ENCODE assay signal across 12 cellular contexts in genomic region chr2:134336352-134336751, GRCh38.
DNase-seq lines count a peak whose midpoint lies in the region; ATAC-seq lines count a peak whose summit lies in the region.
"Had no signal": no experiment of that assay in that cellular context is flagged by ENCODE, and none has a peak within 500 bp of the region (broad histone marks: within the 10 kb centered on the region; RNA-seq: fewer than 3 reads in every experiment).

No MANE protein-coding gene starts in this region.

- H3K27ac ChIP-seq in mesendoderm (ENCODE audit: low read depth, low read length), result no peak overlapping the region
- H3K27ac ChIP-seq: neutrophil had no signal

- H3K4me1 Mint-ChIP-seq in stimulated activated naive CD8-positive, alpha-beta T cell treated with anti-CD3 and anti-CD28 coated beads, Interleukin-15, amount 100 ng/mL, for 72 hours, result no peaks in the 10 kb centered on the region

- H3K9me3 Mint-ChIP-seq in stimulated activated naive CD8-positive, alpha-beta T cell treated with anti-CD3 and anti-CD28 coated beads, Interleukin-15, amount 100 ng/mL, for 72 hours, result peaks cover 4 to 5% of the 10 kb centered on the region in 2 donors
- H3K9me3 Mint-ChIP-seq: activated T-cell treated with anti-CD3 and anti-CD28 coated beads, Interleukin-2, amount 50 U/mL, for 4 hours had no signal

- no peak overlapping the region for H4K5ac ChIP-seq in mesendoderm (ENCODE audit: low read length)

- H3K79me2 ChIP-seq in mesendoderm (ENCODE audit: control insufficient read depth, insufficient read depth, low read length), result no peaks in the 10 kb centered on the region

- H3K4me3 ChIP-seq in mesendoderm (ENCODE audit: low read length), result no peak overlapping the region

- no CpG with 5 or more reads among the region's 4 CpGs for WGBS in mesendoderm (ENCODE audit: extremely low coverage, insufficient coverage, low lambda C conversion rate)

- H4K8ac ChIP-seq in mesendoderm (ENCODE audit: low read depth, low read length), result no peak overlapping the region

- no peak overlapping the region for H3K4ac ChIP-seq in mesendoderm (ENCODE audit: low read depth, low read length)

- no peak overlapping the region for H3K4me3 Mint-ChIP-seq in stimulated activated naive CD8-positive, alpha-beta T cell treated with anti-CD3 and anti-CD28 coated beads, Interleukin-15, amount 100 ng/mL, for 72 hours
- H3K4me3 Mint-ChIP-seq: activated T-cell treated with anti-CD3 and anti-CD28 coated beads, Interleukin-2, amount 50 U/mL, for 4 hours had no signal

- no peak overlapping the region for H2BK5ac ChIP-seq in mesendoderm (ENCODE audit: low read length)

- no peaks in the 10 kb centered on the region for H3K27me3 Mint-ChIP-seq in stimulated activated naive CD8-positive, alpha-beta T cell treated with anti-CD3 and anti-CD28 coated beads, Interleukin-15, amount 100 ng/mL, for 72 hours

- no peaks in the 10 kb centered on the region for H3K27me3 ChIP-seq in mesendoderm (ENCODE audit: insufficient read depth, low read length, poor library complexity)
- H3K27me3 ChIP-seq: neutrophil had no signal

- H2BK15ac ChIP-seq in mesendoderm (replicated peaks; ENCODE audit: low read depth), result no peak overlapping the region

- H2AK5ac ChIP-seq in mesendoderm (ENCODE audit: low read length), result no peak overlapping the region

- no peak overlapping the region for H3K4me2 ChIP-seq in mesendoderm (ENCODE audit: low read length)

- peaks cover 2% of the 10 kb centered on the region for H3K4me1 ChIP-seq in mesendoderm (ENCODE audit: control insufficient read depth, low read depth, low read length)

- H3K56ac ChIP-seq in mesendoderm (ENCODE audit: low read length), result no peak overlapping the region

- DNase-seq in mesendoderm (peak; percentile 4), pons (ENCODE audit: low spot score) (no peak)
- no peak for DNase-seq in stimulated activated naive CD8-positive, alpha-beta T cell treated with anti-CD3 and anti-CD28 coated beads, Interleukin-15, amount 100 ng/mL, for 72 hours
- DNase-seq in stimulated activated CD4-positive, alpha-beta T cell treated with anti-CD3 and anti-CD28 coated beads, Interleukin-4, amount 100 ng/mL, for 1 hour, result no peak
- DNase-seq: activated T-cell treated with anti-CD3 and anti-CD28 coated beads, Interleukin-2, amount 50 U/mL, for 4 hours; DMS79 treated with DMSO at 0.1 percent for 48 hours; H7; left colon had no signal

- ATAC-seq in GM19023 (IDR thresholded peaks at IDR 0.05; ENCODE audit: unreplicated experiment) (peak; percentile 97), GM21619 (IDR thresholded peaks at IDR 0.05; ENCODE audit: unreplicated experiment) (peak; percentile 99), HG03135 (IDR thresholded peaks at IDR 0.05; ENCODE audit: unreplicated experiment) (peak; percentile 93)
- ATAC-seq in stimulated activated naive CD8-positive, alpha-beta T cell treated with anti-CD3 and anti-CD28 coated beads, Interleukin-15, amount 100 ng/mL, for 72 hours, result no peak
- ATAC-seq: activated T-cell treated with anti-CD3 and anti-CD28 coated beads, Interleukin-2, amount 50 U/mL, for 4 hours; left colon had no signal

- no peak overlapping the region for H3K9ac ChIP-seq in mesendoderm (ENCODE audit: low read length)

- H3K23ac ChIP-seq in mesendoderm (ENCODE audit: low read length), result no peak overlapping the region

- no peaks in the 10 kb centered on the region for H3K79me1 ChIP-seq in mesendoderm (ENCODE audit: low read length)

- H3K27ac Mint-ChIP-seq in stimulated activated naive CD8-positive, alpha-beta T cell treated with anti-CD3 and anti-CD28 coated beads, Interleukin-15, amount 100 ng/mL, for 72 hours, result no peak overlapping the region

- H3K36me3 ChIP-seq in mesendoderm (ENCODE audit: control insufficient read depth, insufficient read depth, low read length), result no peaks in the 10 kb centered on the region
- H3K36me3 ChIP-seq: neutrophil had no signal

- no peak overlapping the region for H2BK120ac ChIP-seq in mesendoderm (ENCODE audit: low read depth, low read length)

- H3K18ac ChIP-seq in mesendoderm (ENCODE audit: low read length), result no peak overlapping the region
